11 cellular contexts compared by ENCODE assay signal in genomic region chr11:65809496-65809895, GRCh38. TPM values are rescaled to one million over a fixed set of nuclear protein-coding genes. Genes with fewer than 3 reads are reported as not detected.
"Had no signal": no experiment of that assay in that cellular context is flagged by ENCODE, and none has a peak within 500 bp of the region (broad histone marks: within the 10 kb centered on the region; RNA-seq: fewer than 3 reads in every experiment).

No MANE protein-coding gene starts in this region.

- DNase-seq: H9, HCEC 1CT, HFFc6, IMR-90, KG1 had no signal

- H3K9me3 Mint-ChIP-seq: GM23338, H9, HFFc6 had no signal

- H3K27ac Mint-ChIP-seq: GM23338, H9, HFFc6 had no signal

- FAIRE-seq: H1, H54, K562 had no signal

- H3K4me3 ChIP-seq: GM23338, K562 had no signal

- H3K27ac ChIP-seq: HL-60 had no signal

- H2AFZ ChIP-seq: GM23338 had no signal

- H3K4me1 Mint-ChIP-seq: GM23338, H9 had no signal

- H3K4me2 ChIP-seq: GM23338 had no signal

- H3K4me3 Mint-ChIP-seq: GM23338, H9, HFFc6 had no signal

RNA-seq across cellular contexts. Expression of gene OVOL1, which starts 22.6 kb away (rescaled TPM):
- total RNA-seq: HFFc6, HT1080, IMR-90 had no signal
- polyA plus RNA-seq: IMR-90, K562 had no signal

RNA-seq across cellular contexts. Expression of gene SNX32, which starts 24.3 kb away (rescaled TPM):
- total RNA-seq: HFFc6, HT1080, K562 had no signal
